Comparison of ENCODE assay signal across 32 cellular contexts in genomic region chr5:163735069-163735468, GRCh38.
"Had no signal": no experiment of that assay in that cellular context is flagged by ENCODE, and none has a peak within 500 bp of the region (broad histone marks: within the 10 kb centered on the region; RNA-seq: fewer than 3 reads in every experiment).

No MANE protein-coding gene starts in this region.

- DNase-seq: activated CD4-positive, alpha-beta memory T cell treated with anti-CD3 and anti-CD28 coated beads, Interleukin-2, amount 10 ng/mL, durations not matched to agents 7 days and 5 days; activated CD4-positive, alpha-beta T cell treated with anti-CD3 and anti-CD28 coated beads for 1 hour; activated CD4-positive, alpha-beta T cell treated with anti-CD3 and anti-CD28 coated beads for 48 hours; activated CD4-positive, CD25-positive, alpha-beta regulatory T cell; activated CD8-positive, alpha-beta memory T cell treated with anti-CD3 and anti-CD28 coated beads for 24 hours; activated CD8-positive, alpha-beta memory T cell treated with anti-CD3 and anti-CD28 coated beads, Interleukin-2, amount 10 ng/mL, durations not matched to agents 7 days and 5 days; activated gamma-delta T cell; activated naive CD4-positive, alpha-beta T cell treated with anti-CD3 and anti-CD28 coated beads for 36 hours; activated T-cell treated with anti-CD3 and anti-CD28 coated beads, Interleukin-2, amount 50 U/mL, for 1 hour; adrenal gland; body of pancreas; caudate nucleus; cerebellar nuclear complex; NCI-H1105; NCI-H1417 treated with DMSO at 0.1 percent for 48 hours; NCI-H187 treated with DMSO at 0.1 percent for 48 hours; NCI-H226; NCI-H446 treated with DMSO at 0.1 percent for 48 hours; NCI-H524; NCI-H69; PC-9; Right ventricle myocardium superior; SW 1271; T-helper 1 cell; T-helper 2 cell; T-helper 9 cell had no signal

- H3K4me1 ChIP-seq: adrenal gland, body of pancreas, breast epithelium had no signal

- H3K9me3 ChIP-seq: adrenal gland, body of pancreas, breast epithelium had no signal

- ATAC-seq: activated CD8-positive, alpha-beta memory T cell treated with anti-CD3 and anti-CD28 coated beads, Interleukin-2, amount 10 ng/mL, durations not matched to agents 7 days and 5 days; activated naive CD4-positive, alpha-beta T cell treated with anti-CD3 and anti-CD28 coated beads, Interleukin-2, amount 50 U/mL, for 72 hours; body of pancreas; K562 had no signal

- H3K4me3 Mint-ChIP-seq: activated CD4-positive, alpha-beta memory T cell treated with anti-CD3 and anti-CD28 coated beads, Interleukin-2, amount 10 ng/mL, durations not matched to agents 7 days and 5 days; activated CD8-positive, alpha-beta memory T cell treated with anti-CD3 and anti-CD28 coated beads, Interleukin-2, amount 10 ng/mL, durations not matched to agents 7 days and 5 days; activated naive CD4-positive, alpha-beta T cell treated with anti-CD3 and anti-CD28 coated beads for 36 hours had no signal

- H3K27me3 Mint-ChIP-seq: activated CD4-positive, alpha-beta memory T cell treated with anti-CD3 and anti-CD28 coated beads, Interleukin-2, amount 10 ng/mL, durations not matched to agents 7 days and 5 days; activated CD8-positive, alpha-beta memory T cell treated with anti-CD3 and anti-CD28 coated beads, Interleukin-2, amount 10 ng/mL, durations not matched to agents 7 days and 5 days had no signal

- H3K27me3 ChIP-seq: adrenal gland, body of pancreas, breast epithelium had no signal

- H3K4me3 ChIP-seq: adrenal gland, body of pancreas, breast epithelium, K562, PC-9 had no signal

- H3K9me3 Mint-ChIP-seq: activated naive CD4-positive, alpha-beta T cell treated with anti-CD3 and anti-CD28 coated beads for 36 hours; activated T-helper 2 cell treated with anti-CD3 and anti-CD28 coated beads, Interferon-gamma antibody, Interleukin-2, Interleukin-4, amounts not matched to agents 10 μg/mL and 5 μg/mL and 100 μg/mL, durations not matched to agents 14 hours and 24 hours and 36 hours had no signal

- H2AFZ ChIP-seq: PC-9 had no signal

- H3K27ac ChIP-seq: adrenal gland, body of pancreas, breast epithelium, PC-9, RWPE1, VCaP had no signal

- H3K36me3 Mint-ChIP-seq: activated CD8-positive, alpha-beta memory T cell treated with anti-CD3 and anti-CD28 coated beads, Interleukin-2, amount 10 ng/mL, durations not matched to agents 7 days and 5 days; activated naive CD4-positive, alpha-beta T cell treated with anti-CD3 and anti-CD28 coated beads, Interleukin-2, amount 50 U/mL, for 72 hours had no signal

- H3K4me1 Mint-ChIP-seq: activated CD4-positive, alpha-beta memory T cell treated with anti-CD3 and anti-CD28 coated beads, Interleukin-2, amount 10 ng/mL, durations not matched to agents 7 days and 5 days; activated CD8-positive, alpha-beta memory T cell treated with anti-CD3 and anti-CD28 coated beads, Interleukin-2, amount 10 ng/mL, durations not matched to agents 7 days and 5 days had no signal

- H3K27ac Mint-ChIP-seq: activated CD4-positive, alpha-beta memory T cell treated with anti-CD3 and anti-CD28 coated beads, Interleukin-2, amount 10 ng/mL, durations not matched to agents 7 days and 5 days; activated CD8-positive, alpha-beta memory T cell treated with anti-CD3 and anti-CD28 coated beads, Interleukin-2, amount 10 ng/mL, durations not matched to agents 7 days and 5 days; activated naive CD4-positive, alpha-beta T cell treated with anti-CD3 and anti-CD28 coated beads for 36 hours; activated naive CD4-positive, alpha-beta T cell treated with anti-CD3 and anti-CD28 coated beads, Interleukin-2, amount 50 U/mL, for 72 hours; activated T-helper 2 cell treated with anti-CD3 and anti-CD28 coated beads, Interferon-gamma antibody, Interleukin-2, Interleukin-4, amounts not matched to agents 10 μg/mL and 5 μg/mL and 100 μg/mL, durations not matched to agents 14 hours and 24 hours and 36 hours had no signal

- H3K4me2 ChIP-seq: PC-9 had no signal

- H3K36me3 ChIP-seq: adrenal gland, breast epithelium had no signal
